ENCODE assay signal across 19 cellular contexts in genomic region chr14:105495101-105495989, GRCh38. TPM values are rescaled to one million over a fixed set of nuclear protein-coding genes. Genes with fewer than 3 reads are reported as not detected.
DNase-seq lines count a peak whose midpoint lies in the region; ATAC-seq and TF ChIP-seq lines count a peak whose summit lies in the region.
"Had no signal": no experiment of that assay in that cellular context is flagged by ENCODE, and none has a peak within 500 bp of the region (broad histone marks: within the 10 kb centered on the region; RNA-seq: fewer than 3 reads in every experiment).

No MANE protein-coding gene starts in this region.

- peaks cover 15% of the 10 kb centered on the region for H3K79me1 ChIP-seq in neuronal stem cell (ENCODE audit: low read depth, low read length)

- H2BK12ac ChIP-seq in neuronal stem cell (ENCODE audit: low read length): no peak overlapping the region

- H3K4me3 Mint-ChIP-seq in natural killer cell treated with Interleukin-12 subunit alpha and Interleukin-12 subunit beta and Interleukin-15 and Interleukin-18, amount 100 ng/mL, for 72 hours: no peak overlapping the region
- no peak overlapping the region for H3K4me3 Mint-ChIP-seq in natural killer cell
- H3K4me3 Mint-ChIP-seq in endodermal cell: no peak overlapping the region
- H3K4me3 Mint-ChIP-seq: activated T-helper 17 cell treated with anti-CD3 and anti-CD28 coated beads, Interleukin-2, amount 50 U/mL, for 72 hours; CD4-positive, alpha-beta memory T cell; WTC11 had no signal

- no peak overlapping the region for H3K23ac ChIP-seq in neuronal stem cell (ENCODE audit: low read depth, low read length, poor library complexity)

- no peak overlapping the region for H4K8ac ChIP-seq in neuronal stem cell (ENCODE audit: low read depth, low read length)

- intact Hi-C loops in natural killer cell (cut with micrococcal nuclease): no loop called here

- H3K27me3 ChIP-seq in endodermal cell (ENCODE audit: control insufficient read depth, insufficient read depth, low read length, poor library complexity, severe bottlenecking) (no peaks in the 10 kb centered on the region), neuronal stem cell (ENCODE audit: control insufficient read depth in 3 of 3, insufficient read depth in 3 of 3, low read depth in 1 of 3, low read length in 3 of 3) (no peaks in the 10 kb centered on the region)
- H3K27me3 ChIP-seq: adrenal gland had no signal

- no peaks in the 10 kb centered on the region for H3K9me3 Mint-ChIP-seq in natural killer cell treated with Interleukin-12 subunit alpha and Interleukin-12 subunit beta and Interleukin-15 and Interleukin-18, amount 100 ng/mL, for 72 hours
- H3K9me3 Mint-ChIP-seq in natural killer cell: no peaks in the 10 kb centered on the region
- H3K9me3 Mint-ChIP-seq in endodermal cell: peaks cover 3% of the 10 kb centered on the region
- H3K9me3 Mint-ChIP-seq: activated T-helper 17 cell treated with anti-CD3 and anti-CD28 coated beads, Interleukin-2, amount 50 U/mL, for 72 hours; WTC11 had no signal

- WGBS in endodermal cell (ENCODE audit: insufficient coverage in 1 of 2, insufficient read length in 1 of 2), 2 experiments: 92 to 95% methylated on average over 12 to 18 of the region's 18 CpGs
- WGBS in neuronal stem cell (ENCODE audit: extremely low coverage in 2 of 2, insufficient read length in 2 of 2, insufficient replicate concordance in 1 of 2), 2 donors: no CpG with 5 or more reads among the region's 18 CpGs

- H2BK15ac ChIP-seq in neuronal stem cell (ENCODE audit: low read length): no peak overlapping the region

- H3K18ac ChIP-seq in neuronal stem cell (ENCODE audit: low read length): no peak overlapping the region

- no peak overlapping the region for H2AK5ac ChIP-seq in neuronal stem cell (ENCODE audit: low read depth, low read length)

- H3K27me3 Mint-ChIP-seq in natural killer cell treated with Interleukin-12 subunit alpha and Interleukin-12 subunit beta and Interleukin-15 and Interleukin-18, amount 100 ng/mL, for 72 hours: no peaks in the 10 kb centered on the region
- H3K27me3 Mint-ChIP-seq in natural killer cell (ENCODE audit: low read depth in 2 of 2): no peaks in the 10 kb centered on the region
- H3K27me3 Mint-ChIP-seq in endodermal cell (ENCODE audit: insufficient read depth): no peaks in the 10 kb centered on the region
- H3K27me3 Mint-ChIP-seq: activated T-helper 17 cell treated with anti-CD3 and anti-CD28 coated beads, Interleukin-2, amount 50 U/mL, for 72 hours; CD4-positive, alpha-beta memory T cell had no signal

- no peak overlapping the region for H4K91ac ChIP-seq in neuronal stem cell (ENCODE audit: low read depth, low read length, poor library complexity)

- no peak overlapping the region for H3K4ac ChIP-seq in neuronal stem cell (ENCODE audit: low read length)

- no peak for ATAC-seq in natural killer cell treated with Interleukin-12 subunit alpha and Interleukin-12 subunit beta and Interleukin-15 and Interleukin-18, amount 100 ng/mL, for 72 hours
- ATAC-seq in natural killer cell (no peak), GM21360 (IDR thresholded peaks at IDR 0.05; ENCODE audit: unreplicated experiment) (no peak), HG02623 (IDR thresholded peaks at IDR 0.05; ENCODE audit: unreplicated experiment) (no peak), HG02840 (IDR thresholded peaks at IDR 0.05; ENCODE audit: low FRiP score, unreplicated experiment) (no peak)
- ATAC-seq: activated T-helper 17 cell treated with anti-CD3 and anti-CD28 coated beads, Interleukin-2, amount 50 U/mL, for 72 hours; left colon; WTC11 had no signal

- peaks cover 2% of the 10 kb centered on the region for H3K4me1 ChIP-seq in endodermal cell (ENCODE audit: control insufficient read depth, insufficient read depth, low read length)
- peaks cover 4 to 14% of the 10 kb centered on the region in 2 donors for H3K4me1 ChIP-seq in neuronal stem cell (ENCODE audit: control insufficient read depth in 2 of 2, insufficient read depth in 1 of 2, low read depth in 1 of 2, low read length in 2 of 2)

- H3K4me2 ChIP-seq in neuronal stem cell (ENCODE audit: insufficient read depth, low read length, poor library complexity, severe bottlenecking): no peak overlapping the region

- H3K4me3 ChIP-seq in endodermal cell (ENCODE audit: low read length) (no peak overlapping the region), neuronal stem cell (ENCODE audit: low read length in 2 of 2) (no peak overlapping the region)
- H3K4me3 ChIP-seq: adrenal gland had no signal

- DNase-seq in natural killer cell treated with Interleukin-12 subunit alpha and Interleukin-12 subunit beta and Interleukin-15 and Interleukin-18, amount 100 ng/mL, for 72 hours (ENCODE audit: low spot score): peak; percentile 57
- DNase-seq in natural killer cell (no peak), endodermal cell (peak; percentile 44), neuronal stem cell (ENCODE audit: low spot score) (no peak), NCI-H748 (lab: John Stamatoyannopoulos, UW; ENCODE audit: unreplicated experiment) (no peak)
- DNase-seq: ACHN; CD4-positive, alpha-beta memory T cell; cerebellar nuclear complex; NCI-H187 treated with DMSO at 0.1 percent for 48 hours; SHP77 treated with DMSO at 0.1 percent for 48 hours; stimulated activated naive CD4-positive, alpha-beta T cell treated with Interleukin-2 at 50 U/mL for 16 hours; trophoblast cell had no signal

- peak overlapping the region; percentile 90 for H2BK5ac ChIP-seq in neuronal stem cell (ENCODE audit: low read length)

- H3K36me3 ChIP-seq in endodermal cell (ENCODE audit: control insufficient read depth, insufficient read depth, low read length): no peaks in the 10 kb centered on the region
- peaks cover 2 to 14% of the 10 kb centered on the region in 2 donors for H3K36me3 ChIP-seq in neuronal stem cell (replicated peaks in 1 of 2; ENCODE audit: control insufficient read depth in 2 of 2, insufficient read depth in 2 of 2, low read length in 2 of 2)
- H3K36me3 ChIP-seq: adrenal gland had no signal

- no peak overlapping the region for H2AFZ ChIP-seq in neuronal stem cell (ENCODE audit: low read length)

- no peak overlapping the region for H3K27ac ChIP-seq in endodermal cell (ENCODE audit: low read depth, low read length)
- H3K27ac ChIP-seq in neuronal stem cell (replicated peaks; ENCODE audit: low read length): no peak overlapping the region
- H3K27ac ChIP-seq: adrenal gland had no signal

- no peak overlapping the region for H3K14ac ChIP-seq in neuronal stem cell (ENCODE audit: low read length)

- H3K4me1 Mint-ChIP-seq in natural killer cell treated with Interleukin-12 subunit alpha and Interleukin-12 subunit beta and Interleukin-15 and Interleukin-18, amount 100 ng/mL, for 72 hours (ENCODE audit: low read depth in 2 of 2): peaks cover 4 to 5% of the 10 kb centered on the region in 2 donors
- H3K4me1 Mint-ChIP-seq in natural killer cell (peaks cover 6 to 12% of the 10 kb centered on the region in 2 donors), endodermal cell (peaks cover 3% of the 10 kb centered on the region)
- H3K4me1 Mint-ChIP-seq: WTC11 had no signal

- no peak overlapping the region for H2BK120ac ChIP-seq in neuronal stem cell (ENCODE audit: low read depth, low read length)

- no peak overlapping the region for H3K9ac ChIP-seq in endodermal cell (ENCODE audit: extremely low read depth, low read length, poor library complexity, severe bottlenecking)
- no peak overlapping the region for H3K9ac ChIP-seq in neuronal stem cell (ENCODE audit: low read depth, low read length, poor library complexity)

- no peak for TF ChIP-seq CTCF in natural killer cell (IDR thresholded peaks at IDR 0.05)
- TF ChIP-seq CTCF in endodermal cell (conservative IDR thresholded peaks at IDR 0.05): no peak

- H3K9me3 ChIP-seq in endodermal cell (ENCODE audit: control insufficient read depth, low read length) (no peaks in the 10 kb centered on the region), neuronal stem cell (replicated peaks in 1 of 2; ENCODE audit: control insufficient read depth in 2 of 2, insufficient read depth in 1 of 2, low read depth in 1 of 2, low read length in 2 of 2) (no peaks in the 10 kb centered on the region)
- H3K9me3 ChIP-seq: adrenal gland had no signal

- H3K27ac Mint-ChIP-seq in natural killer cell treated with Interleukin-12 subunit alpha and Interleukin-12 subunit beta and Interleukin-15 and Interleukin-18, amount 100 ng/mL, for 72 hours: no peak overlapping the region
- H3K27ac Mint-ChIP-seq in natural killer cell (peak overlapping the region in 1 of 2 donors; percentile 41), endodermal cell (no peak overlapping the region)
- H3K27ac Mint-ChIP-seq: activated T-helper 17 cell treated with anti-CD3 and anti-CD28 coated beads, Interleukin-2, amount 50 U/mL, for 72 hours; WTC11 had no signal

- H3K36me3 Mint-ChIP-seq in natural killer cell treated with Interleukin-12 subunit alpha and Interleukin-12 subunit beta and Interleukin-15 and Interleukin-18, amount 100 ng/mL, for 72 hours: no peaks in the 10 kb centered on the region
- H3K36me3 Mint-ChIP-seq in natural killer cell (no peaks in the 10 kb centered on the region), endodermal cell (ENCODE audit: low read depth) (no peaks in the 10 kb centered on the region)
- H3K36me3 Mint-ChIP-seq: WTC11 had no signal

RNA-seq across cellular contexts. Expression of gene TEDC1, which starts 4.3 kb away (rescaled TPM):
- total RNA-seq in natural killer cell treated with Interleukin-12 subunit alpha and Interleukin-12 subunit beta and Interleukin-15 and Interleukin-18, amount 100 ng/mL, for 72 hours: 10 to 100 TPM; 25.1 to 59.2 TPM
- 100 to 1,000 TPM in 2 of 3 donors, 10 to 100 TPM in 1; 70.0 to 233 (median 112) TPM for total RNA-seq in natural killer cell
- total RNA-seq in endodermal cell: 10 to 100 TPM in 1 of 2 donors, 1 to 10 TPM in 1; 9.1 to 23.8 TPM
- polyA plus RNA-seq in endodermal cell (2013, experiment 1 of 2): 21.3 TPM
- 19.0 TPM for polyA plus RNA-seq in endodermal cell (2013, experiment 2 of 2)
- polyA plus RNA-seq in neuronal stem cell (2013, experiment 1 of 2): 13.4 TPM
- 11.7 TPM for polyA plus RNA-seq in neuronal stem cell (2013, experiment 2 of 2)

RNA-seq across cellular contexts. Expression of gene CRIP1, which starts 8.7 kb away (rescaled TPM):
- total RNA-seq in natural killer cell treated with Interleukin-12 subunit alpha and Interleukin-12 subunit beta and Interleukin-15 and Interleukin-18, amount 100 ng/mL, for 72 hours: 10 to 100 TPM; 39.0 to 82.7 TPM
- total RNA-seq in natural killer cell (100 to 1,000 TPM; 276 to 334 (median 290) TPM), endodermal cell (10 to 100 TPM in 1 of 2 donors, 1 to 10 TPM in 1; 7.0 to 47.1 TPM)
- polyA plus RNA-seq in endodermal cell (2013, experiment 1 of 2): 29.7 TPM
- polyA plus RNA-seq in endodermal cell (2013, experiment 2 of 2): 32.3 TPM
- 98.0 TPM for polyA plus RNA-seq in neuronal stem cell (2013, experiment 1 of 2)
- 93.7 TPM for polyA plus RNA-seq in neuronal stem cell (2013, experiment 2 of 2)

RNA-seq across cellular contexts. Expression of gene CRIP2, which starts 20.7 kb away (rescaled TPM):
- total RNA-seq in natural killer cell treated with Interleukin-12 subunit alpha and Interleukin-12 subunit beta and Interleukin-15 and Interleukin-18, amount 100 ng/mL, for 72 hours: 1 to 10 TPM in 1 of 2 donors, under 1 TPM in 1; 0.98 to 2.2 TPM
- total RNA-seq in natural killer cell (1 to 10 TPM; 1.7 to 4.6 (median 2.0) TPM), endodermal cell (1 to 10 TPM; 3.9 to 5.3 TPM)
- polyA plus RNA-seq in endodermal cell (2013, experiment 1 of 2): 96.3 TPM
- polyA plus RNA-seq in endodermal cell (2013, experiment 2 of 2): 93.1 TPM
- 16.9 TPM for polyA plus RNA-seq in neuronal stem cell (2013, experiment 1 of 2)
- 15.2 TPM for polyA plus RNA-seq in neuronal stem cell (2013, experiment 2 of 2)

RNA-seq across cellular contexts. Expression of gene TMEM121, which starts 31.0 kb away (rescaled TPM):
- 1 to 10 TPM; 1.8 to 4.2 TPM for total RNA-seq in natural killer cell treated with Interleukin-12 subunit alpha and Interleukin-12 subunit beta and Interleukin-15 and Interleukin-18, amount 100 ng/mL, for 72 hours
- total RNA-seq in natural killer cell: under 1 TPM in 2 of 3 donors, not detected in 1; 0.54 to 0.80 TPM
- total RNA-seq in endodermal cell: 1 to 10 TPM in 1 of 2 donors, under 1 TPM in 1; 0.29 to 1.5 TPM
- polyA plus RNA-seq in endodermal cell (2013, experiment 1 of 2): 5.8 TPM
- polyA plus RNA-seq in endodermal cell (2013, experiment 2 of 2): 6.1 TPM
- polyA plus RNA-seq in neuronal stem cell (2013, experiment 1 of 2): 7.2 TPM
- 6.3 TPM for polyA plus RNA-seq in neuronal stem cell (2013, experiment 2 of 2)

Comparison
In these comparisons a context has a peak if more than half of its experiments do, and no peak if none do; other contexts are left out.
1. DNase-seq: peak in natural killer cell treated with Interleukin-12 subunit alpha and Interleukin-12 subunit beta and Interleukin-15 and Interleukin-18, amount 100 ng/mL, for 72 hours (single experiment) and endodermal cell (single experiment); none in natural killer cell (single experiment), neuronal stem cell (single experiment) and NCI-H748 (single experiment).